In genomic region chr3:43223670-43224364, GRCh38 we compare ENCODE assay signal across 12 cellular contexts.
DNase-seq lines count a peak whose midpoint lies in the region; ATAC-seq, FAIRE-seq and TF ChIP-seq lines count a peak whose summit lies in the region.
"Had no signal": no experiment of that assay in that cellular context is flagged by ENCODE, and none has a peak within 500 bp of the region (broad histone marks: within the 10 kb centered on the region; RNA-seq: fewer than 3 reads in every experiment).

No MANE protein-coding gene starts in this region.

- no peaks in the 10 kb centered on the region for H3K79me2 ChIP-seq in HepG2 (ENCODE audit: insufficient read depth, low read length)

- H3K4me3 ChIP-seq in BJ (ENCODE audit: low read depth, low read length): no peak overlapping the region
- no peak overlapping the region for H3K4me3 ChIP-seq in HepG2 (replicated peaks in 1 of 3; ENCODE audit: insufficient read depth in 1 of 3, low read depth in 2 of 3, low read length in 3 of 3)

- intact Hi-C loops in HepG2 (cut with micrococcal nuclease; ENCODE audit: unreplicated experiment): loop anchor here (1.0 to 10.0 kb wide), 2 partner anchors 154 to 281 kb away; no protein-coding TSS in a partner anchor

- H3K27me3 ChIP-seq in BJ (ENCODE audit: control insufficient read depth, insufficient read depth, low read length) (no peaks in the 10 kb centered on the region; the same call in 1 of the 2 replicates), HepG2 (ENCODE audit: control insufficient read depth in 1 of 2, insufficient read depth in 2 of 2, low read length in 2 of 2) (peaks cover 0 to 3% of the 10 kb centered on the region in 2 experiments; a peak in 2 of 5 replicates)

- H3K27ac ChIP-seq in HepG2 (ENCODE audit: extremely low read length, insufficient read depth, low read length): no peak overlapping the region

- no TSS peak for BruUV-seq in HepG2 (replicated peaks; lab: Mats Ljungman, UMichigan)

- no peak for TF ChIP-seq RAD21 in HepG2 (CRISPR knock-in tag; IDR thresholded peaks at IDR 0.05)

- peaks cover 9% of the 10 kb centered on the region for H3K9me3 Mint-ChIP-seq in activated CD8-positive, alpha-beta memory T cell treated with anti-CD3 and anti-CD28 coated beads, Interleukin-2, amount 10 ng/mL, durations not matched to agents 7 days and 5 days (ENCODE audit: low read depth)

- H3K36me3 Mint-ChIP-seq in activated CD8-positive, alpha-beta memory T cell treated with anti-CD3 and anti-CD28 coated beads, Interleukin-2, amount 10 ng/mL, durations not matched to agents 7 days and 5 days: peaks cover 11% of the 10 kb centered on the region

- H3K4me1 ChIP-seq in HepG2 (ENCODE audit: insufficient read depth, low read length): no peaks in the 10 kb centered on the region

- no peak overlapping the region for H3K27ac Mint-ChIP-seq in activated CD8-positive, alpha-beta memory T cell treated with anti-CD3 and anti-CD28 coated beads, Interleukin-2, amount 10 ng/mL, durations not matched to agents 7 days and 5 days

- TF ChIP-seq CTCF in BJ (IDR thresholded peaks at IDR 0.05; ENCODE audit: insufficient read depth, low read depth, low read length) (peak; percentile 43), HepG2 (CRISPR knock-in tag; IDR thresholded peaks at IDR 0.05) (no peak)

- no peak for DNase-seq in BJ (ENCODE audit: low read depth)
- DNase-seq in HT-29 (ENCODE audit: low spot score): peak; percentile 1
- peak; percentile 9 for DNase-seq in astrocyte of the hippocampus (ENCODE audit: low read depth, low spot score)
- no peak for DNase-seq in HepG2 (ENCODE audit: low spot score)
- DNase-seq in GM12892 (ENCODE audit: insufficient read length): no peak
- no peak for DNase-seq in SHP77 (lab: John Stamatoyannopoulos, UW)
- DNase-seq in mesenteric fat pad (ENCODE audit: low spot score): no peak
- DNase-seq in activated CD8-positive, alpha-beta memory T cell treated with anti-CD3 and anti-CD28 coated beads, Interleukin-2, amount 10 ng/mL, durations not matched to agents 7 days and 5 days: no peak
- DNase-seq: activated CD4-positive, alpha-beta T cell treated with anti-CD3 and anti-CD28 coated beads, Interleukin-2, amount 10 ng/mL, durations not matched to agents 7 days and 5 days; cortex of kidney; left colon; stimulated activated CD4-positive, alpha-beta T cell treated with anti-CD3 and anti-CD28 coated beads, Interleukin-1b, Interleukin-23, amount 100 ng/mL, for 48 hours had no signal

- CTCF ChIA-PET in BJ (lab: Yijun Ruan, JAX): interaction anchor here (0.6 to 1.8 kb wide), 8 partner anchors 9 to 681 kb away, joined by 3 to 8 read pairs (median 4); no protein-coding TSS in a partner anchor
- CTCF ChIA-PET in HepG2 (lab: Yijun Ruan, JAX; ENCODE audit: low intra/inter-chr PET ratio, low total read pairs): interaction anchor here (2.0 kb wide), 1 partner anchor 154 kb away, joined by 10 read pairs; no protein-coding TSS in a partner anchor
- CTCF ChIA-PET in activated CD8-positive, alpha-beta memory T cell treated with anti-CD3 and anti-CD28 coated beads, Interleukin-2, amount 10 ng/mL, durations not matched to agents 7 days and 5 days (lab: Charles Lee): interaction anchor here (0.7 to 1.6 kb wide), 9 partner anchors 10 to 387 kb away, joined by 3 to 14 read pairs (median 4); no protein-coding TSS in a partner anchor

- H3K27me3 Mint-ChIP-seq in activated CD8-positive, alpha-beta memory T cell treated with anti-CD3 and anti-CD28 coated beads, Interleukin-2, amount 10 ng/mL, durations not matched to agents 7 days and 5 days: no peaks in the 10 kb centered on the region

- peaks cover 7% of the 10 kb centered on the region; the same call in 1 of the 2 replicates for H3K9me3 ChIP-seq in HepG2 (ENCODE audit: low read length)

- in situ Hi-C loops in HepG2 (cut with HindIII; ENCODE audit: extremely low pct_ligation_motif_present, low pct_unique_long_range_greater_than_20kb): loop anchor here (5.0 to 10.0 kb wide), 2 partner anchors 153 to 281 kb away; no protein-coding TSS in a partner anchor

- no peak for ATAC-seq in HepG2
- ATAC-seq in activated CD8-positive, alpha-beta memory T cell treated with anti-CD3 and anti-CD28 coated beads, Interleukin-2, amount 10 ng/mL, durations not matched to agents 7 days and 5 days: no peak
- ATAC-seq: left colon had no signal

- 13% methylated on average over 3 of the region's 3 CpGs for WGBS in HepG2 (ENCODE audit: low lambda C conversion rate)

- no peaks in the 10 kb centered on the region for H4K20me1 ChIP-seq in HepG2 (ENCODE audit: insufficient read depth, low read length)

- FAIRE-seq in HepG2 (lab: Jason Lieb, UNC) (no peak), GM12892 (lab: Jason Lieb, UNC) (no peak)

- TF ChIP-seq EP300 in HepG2 (IDR thresholded peaks at IDR 0.05; ENCODE audit: low read depth in 2 of 2, low read length in 2 of 2): no peak
- TF ChIP-seq EP300 in HepG2 (CRISPR knock-in tag; IDR thresholded peaks at IDR 0.05; ENCODE audit: borderline replicate concordance): no peak

- no peak overlapping the region for H3K4me3 Mint-ChIP-seq in activated CD8-positive, alpha-beta memory T cell treated with anti-CD3 and anti-CD28 coated beads, Interleukin-2, amount 10 ng/mL, durations not matched to agents 7 days and 5 days

- no peak for TF ChIP-seq POLR2A in HepG2 (IDR thresholded peaks at IDR 0.05; ENCODE audit: insufficient read depth in 1 of 2, low read depth in 2 of 2, low read length in 2 of 2)
- no peak for TF ChIP-seq POLR2A in GM12892 (IDR thresholded peaks at IDR 0.05; ENCODE audit: low read depth, low read length)

- peaks cover 8% of the 10 kb centered on the region for H3K4me1 Mint-ChIP-seq in activated CD8-positive, alpha-beta memory T cell treated with anti-CD3 and anti-CD28 coated beads, Interleukin-2, amount 10 ng/mL, durations not matched to agents 7 days and 5 days

- H3K36me3 ChIP-seq in BJ (ENCODE audit: control insufficient read depth, insufficient read depth, low read length) (no peaks in the 10 kb centered on the region), HepG2 (replicated peaks in 1 of 2; ENCODE audit: control insufficient read depth in 1 of 2, insufficient read depth in 2 of 2, low read length in 2 of 2) (no peaks in the 10 kb centered on the region)

- no peak overlapping the region for H3K9ac ChIP-seq in HepG2 (ENCODE audit: insufficient read depth, low read depth, low read length)

- POLR2A ChIA-PET in BJ (lab: Charles Lee) (no interaction called here), HepG2 (lab: Yijun Ruan, JAX) (interaction anchor here (0.7 kb wide), 1 partner anchor 33 kb away, joined by 3 read pairs; no protein-coding TSS in a partner anchor)

- no peak overlapping the region for H2AFZ ChIP-seq in HepG2 (ENCODE audit: low read length)

- H3K4me2 ChIP-seq in HepG2 (ENCODE audit: low read depth, low read length): no peak overlapping the region

TF ChIP-seq in HepG2, 621 proteins besides CTCF, POLR2A, EP300 and RAD21:
- peak; percentile 63 for TF ChIP-seq STAG1 (CRISPR knock-in tag; IDR thresholded peaks at IDR 0.05)
- no peak for TF ChIP-seq ZNF414 (CRISPR knock-in tag; IDR thresholded peaks at IDR 0.05)

Comparison
In these comparisons a context has a peak if more than half of its experiments do, and no peak if none do; other contexts are left out.
1. DNase-seq: peak in HT-29 (single experiment) and astrocyte of the hippocampus (single experiment); none in BJ (single experiment), HepG2 (single experiment), GM12892 (single experiment), SHP77 (0 of 2), mesenteric fat pad (single experiment) and activated CD8-positive, alpha-beta memory T cell treated with anti-CD3 and anti-CD28 coated beads, Interleukin-2, amount 10 ng/mL, durations not matched to agents 7 days and 5 days (single experiment).